1 cellular context compared by ENCODE assay signal in the genomic region with DNA sequence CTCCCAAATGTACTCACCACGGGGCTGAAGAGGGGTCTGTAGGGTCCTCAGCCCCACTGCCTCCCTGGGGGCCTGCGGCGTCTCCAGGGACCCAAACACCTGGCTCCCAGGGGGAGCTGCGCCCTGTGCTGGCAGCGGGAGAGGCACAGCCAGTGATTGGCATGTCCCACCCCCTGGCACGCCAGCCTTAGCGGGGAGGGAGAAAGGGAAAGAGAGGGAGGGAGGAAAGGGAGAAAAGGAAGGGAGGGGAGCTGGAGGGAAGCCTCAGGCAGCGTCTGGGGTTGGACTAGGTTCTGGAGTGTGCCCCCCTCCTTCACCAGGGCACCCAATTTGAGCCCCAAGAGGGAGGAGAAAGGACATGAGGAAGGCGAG.
TF ChIP-seq lines count a peak whose summit lies in the region.

A gene with protein sequence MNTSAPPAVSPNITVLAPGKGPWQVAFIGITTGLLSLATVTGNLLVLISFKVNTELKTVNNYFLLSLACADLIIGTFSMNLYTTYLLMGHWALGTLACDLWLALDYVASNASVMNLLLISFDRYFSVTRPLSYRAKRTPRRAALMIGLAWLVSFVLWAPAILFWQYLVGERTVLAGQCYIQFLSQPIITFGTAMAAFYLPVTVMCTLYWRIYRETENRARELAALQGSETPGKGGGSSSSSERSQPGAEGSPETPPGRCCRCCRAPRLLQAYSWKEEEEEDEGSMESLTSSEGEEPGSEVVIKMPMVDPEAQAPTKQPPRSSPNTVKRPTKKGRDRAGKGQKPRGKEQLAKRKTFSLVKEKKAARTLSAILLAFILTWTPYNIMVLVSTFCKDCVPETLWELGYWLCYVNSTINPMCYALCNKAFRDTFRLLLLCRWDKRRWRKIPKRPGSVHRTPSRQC (minus strand): TSS at position 163 of the 372 bp plus-strand sequence. CDS start 10,263 bp downstream, outside the sequence.

TF ChIP-seq in HCT116, 20 proteins besides CTCF, POLR2A, EP300 and RAD21 (continued from another document):
- TF ChIP-seq, protein P1, sequence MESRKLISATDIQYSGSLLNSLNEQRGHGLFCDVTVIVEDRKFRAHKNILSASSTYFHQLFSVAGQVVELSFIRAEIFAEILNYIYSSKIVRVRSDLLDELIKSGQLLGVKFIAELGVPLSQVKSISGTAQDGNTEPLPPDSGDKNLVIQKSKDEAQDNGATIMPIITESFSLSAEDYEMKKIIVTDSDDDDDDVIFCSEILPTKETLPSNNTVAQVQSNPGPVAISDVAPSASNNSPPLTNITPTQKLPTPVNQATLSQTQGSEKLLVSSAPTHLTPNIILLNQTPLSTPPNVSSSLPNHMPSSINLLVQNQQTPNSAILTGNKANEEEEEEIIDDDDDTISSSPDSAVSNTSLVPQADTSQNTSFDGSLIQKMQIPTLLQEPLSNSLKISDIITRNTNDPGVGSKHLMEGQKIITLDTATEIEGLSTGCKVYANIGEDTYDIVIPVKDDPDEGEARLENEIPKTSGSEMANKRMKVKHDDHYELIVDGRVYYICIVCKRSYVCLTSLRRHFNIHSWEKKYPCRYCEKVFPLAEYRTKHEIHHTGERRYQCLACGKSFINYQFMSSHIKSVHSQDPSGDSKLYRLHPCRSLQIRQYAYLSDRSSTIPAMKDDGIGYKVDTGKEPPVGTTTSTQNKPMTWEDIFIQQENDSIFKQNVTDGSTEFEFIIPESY (IDR thresholded peaks at IDR 0.05; ENCODE audit: extremely low read depth, insufficient replicate concordance, low read length), result no peak
- TF ChIP-seq EZH2 (IDR thresholded peaks at IDR 0.05) (no peak), YY1 (IDR thresholded peaks at IDR 0.05; ENCODE audit: extremely low read depth, insufficient replicate concordance, low read depth, low read length) (no peak), ZNF274 (IDR thresholded peaks at IDR 0.05; ENCODE audit: low read depth, low read length) (no peak)
